Comparison of ENCODE assay signal across 14 cellular contexts in genomic region chr1:229218612-229219025, GRCh38. TPM values are rescaled to one million over a fixed set of nuclear protein-coding genes. Genes with fewer than 3 reads are reported as not detected.
DNase-seq lines count a peak whose midpoint lies in the region; ATAC-seq, FAIRE-seq and TF ChIP-seq lines count a peak whose summit lies in the region.
"Had no signal": no experiment of that assay in that cellular context is flagged by ENCODE, and none has a peak within 500 bp of the region (broad histone marks: within the 10 kb centered on the region; RNA-seq: fewer than 3 reads in every experiment).

No MANE protein-coding gene starts in this region.

- POLR2A ChIA-PET in A549 (lab: Yijun Ruan, JAX), result no interaction called here
- POLR2A ChIA-PET in HCT116 (lab: Charles Lee), result no interaction called here
- POLR2A ChIA-PET in K562 (lab: Yijun Ruan, JAX), result no interaction called here

- 39% methylated on average over 1 of the region's 1 CpG for WGBS in A549 (ENCODE audit: missing lambda C conversion rate)
- WGBS in K562 (ENCODE audit: insufficient coverage, low coverage, missing lambda C conversion rate), result 0% methylated on average over 1 of the region's 1 CpG
- 51% methylated on average over 1 of the region's 1 CpG for WGBS in prostate gland

- peak overlapping the region; percentile 67 for H2AFZ ChIP-seq in HCT116 (ENCODE audit: low read depth, low read length, poor library complexity, severe bottlenecking)
- H2AFZ ChIP-seq in K562 (ENCODE audit: low read depth, low read length), result no peak overlapping the region

- no TSS peak for BruUV-seq in HCT116 (replicated peaks; lab: Mats Ljungman, UMichigan)
- BruUV-seq in K562 (replicated peaks; lab: Mats Ljungman, UMichigan), result no TSS peak

- TF ChIP-seq POLR2A in A549 (IDR thresholded peaks at IDR 0.05; ENCODE audit: low read length) (no peak), HCT116 (IDR thresholded peaks at IDR 0.05; ENCODE audit: borderline replicate concordance, extremely low read depth, insufficient read depth, insufficient read length) (no peak), K562 (conservative IDR thresholded peaks at IDR 0.05) (no peak), prostate gland (IDR thresholded peaks at IDR 0.05) (no peak), uterus (IDR thresholded peaks at IDR 0.05) (no peak)

- in situ Hi-C loops in K562 (cut with MboI), result no loop called here

- H3K4me2 ChIP-seq in A549 (peak overlapping the region; percentile 19; the same call in 2 of the 3 replicates), HCT116 (ENCODE audit: low read length) (no peak overlapping the region), K562 (ENCODE audit: insufficient read depth, low read length) (no peak overlapping the region)

- DNase-seq in A549 (ENCODE audit: low read depth in 1 of 2, low spot score in 1 of 2) (no peak), HCT116 (ENCODE audit: low read depth, low spot score) (no peak), K562 (ENCODE audit: extremely low read depth in 1 of 4, low spot score in 3 of 4) (no peak), prostate gland (ENCODE audit: low spot score) (no peak), germinal center (ENCODE audit: low spot score) (no peak), uterus (no peak), left cardiac atrium (no peak)
- DNase-seq: CD8-positive, alpha-beta T cell; COR-L47; DND-41; GDM1; HCEC 1CT; IMR-90 had no signal

- H4K20me1 ChIP-seq in HCT116 (ENCODE audit: insufficient read depth) (no peaks in the 10 kb centered on the region), K562 (replicated peaks; ENCODE audit: control insufficient read depth, insufficient read depth, low read length) (0 out of 2 replicates have a peak, but pooled peaks cover 3% of the 10 kb centered on the region)

- H3K9ac ChIP-seq in HCT116 (ENCODE audit: low read length) (no peak overlapping the region), K562 (ENCODE audit: insufficient read depth in 1 of 2, low read depth in 2 of 2, low read length in 2 of 2) (no peak overlapping the region)

- H3K9me3 ChIP-seq in A549 (0 out of 3 replicates have a peak, but pooled peaks cover 4% of the 10 kb centered on the region), HCT116 (ENCODE audit: control insufficient read depth in 1 of 2, insufficient read depth in 1 of 2, low read depth in 1 of 2, low read length in 2 of 2) (no peaks in the 10 kb centered on the region), K562 (replicated peaks; ENCODE audit: control insufficient read depth, insufficient read depth, low read depth, low read length) (no peaks in the 10 kb centered on the region), prostate gland (no peaks in the 10 kb centered on the region), uterus (no peaks in the 10 kb centered on the region)

- CTCF ChIA-PET in A549 (lab: Yijun Ruan, JAX), result interaction anchor here (0.6 to 2.6 kb wide), 6 partner anchors 9 to 554 kb away, joined by 3 to 14 read pairs (median 4); no protein-coding TSS in a partner anchor
- CTCF ChIA-PET in HCT116 (lab: Charles Lee), result no interaction called here
- CTCF ChIA-PET in K562 (lab: Yijun Ruan, JAX; ENCODE audit: low intra/inter-chr PET ratio), result no interaction called here

- H3K4me1 ChIP-seq in A549 (peaks cover 44% of the 10 kb centered on the region), HCT116 (ENCODE audit: control insufficient read depth in 1 of 2, insufficient read depth in 2 of 2, low read length in 2 of 2) (peaks cover 23 to 27% of the 10 kb centered on the region in 2 experiments), K562 (replicated peaks in 1 of 2; ENCODE audit: control insufficient read depth in 2 of 2, insufficient read depth in 2 of 2, low read length in 2 of 2) (no peaks in the 10 kb centered on the region), prostate gland (replicated peaks) (peaks cover 6% of the 10 kb centered on the region), uterus (no peaks in the 10 kb centered on the region)

- TF ChIP-seq CTCF in A549 (IDR thresholded peaks at IDR 0.05) (no peak), HCT116 (IDR thresholded peaks at IDR 0.05 in 2 of 3, conservative IDR thresholded peaks at IDR 0.05 in 1 of 3; ENCODE audit: borderline replicate concordance in 1 of 3, insufficient read depth in 1 of 3, low read depth in 2 of 3, low read length in 2 of 3) (no peak), K562 (IDR thresholded peaks at IDR 0.05 in 2 of 3, conservative IDR thresholded peaks at IDR 0.05 in 1 of 3; ENCODE audit: insufficient read depth in 2 of 3, low read depth in 1 of 3, low read length in 3 of 3) (no peak), prostate gland (IDR thresholded peaks at IDR 0.05) (no peak), uterus (IDR thresholded peaks at IDR 0.05) (no peak)

- no peaks in the 10 kb centered on the region for H3K79me2 ChIP-seq in HCT116 (ENCODE audit: insufficient read depth, low read length)
- H3K79me2 ChIP-seq in K562 (ENCODE audit: control insufficient read depth, insufficient read depth, low read length), result no peaks in the 10 kb centered on the region

- no peak for ATAC-seq in A549
- ATAC-seq in HCT116, result no peak
- ATAC-seq in K562, result no peak
- no peak for ATAC-seq in left cardiac atrium
- ATAC-seq: CD8-positive, alpha-beta T cell had no signal

- H3K9me2 ChIP-seq in HCT116 (ENCODE audit: insufficient read depth), result no peaks in the 10 kb centered on the region

- RAD21 ChIA-PET in HCT116 (lab: Charles Lee; ENCODE audit: low non-redundant PET in 1 of 2, low total read pairs in 2 of 2, uncharacterized antibody in 2 of 2, unreplicated experiment in 2 of 2), result no interaction called here

- peak overlapping the region; percentile 29 to 36; a peak in 1 of 6 replicates for H3K27ac ChIP-seq in A549
- no peak overlapping the region for H3K27ac ChIP-seq in HCT116 (ENCODE audit: low read depth, low read length)
- no peak overlapping the region for H3K27ac ChIP-seq in K562 (ENCODE audit: extremely low read depth, low read depth, low read length)
- peak overlapping the region; percentile 27 to 50 for H3K27ac ChIP-seq in prostate gland
- H3K27ac ChIP-seq in uterus, result no peak overlapping the region

- no peak overlapping the region for H3K4me3 ChIP-seq in A549
- H3K4me3 ChIP-seq in HCT116 (replicated peaks in 1 of 2; ENCODE audit: low read depth in 1 of 2, low read length in 2 of 2), result no peak overlapping the region
- no peak overlapping the region for H3K4me3 ChIP-seq in K562
- no peak overlapping the region for H3K4me3 ChIP-seq in prostate gland
- H3K4me3 ChIP-seq in uterus, result no peak overlapping the region

- TF ChIP-seq RAD21 in A549 (conservative IDR thresholded peaks at IDR 0.05 in 1 of 2, IDR thresholded peaks at IDR 0.05 in 1 of 2), result no peak
- no peak for TF ChIP-seq RAD21 in HCT116 (IDR thresholded peaks at IDR 0.05; ENCODE audit: low read depth)
- TF ChIP-seq RAD21 in K562 (CRISPR knock-in tag; conservative IDR thresholded peaks at IDR 0.05 in 1 of 2, IDR thresholded peaks at IDR 0.05 in 1 of 2), result no peak

- no peaks in the 10 kb centered on the region for H3K36me3 ChIP-seq in HCT116 (ENCODE audit: control insufficient read depth in 1 of 2, insufficient read depth in 2 of 2, low read length in 2 of 2)
- H3K36me3 ChIP-seq in K562 (ENCODE audit: control insufficient read depth, insufficient read depth, low read length), result no peaks in the 10 kb centered on the region
- H3K36me3 ChIP-seq in prostate gland, result no peaks in the 10 kb centered on the region
- no peaks in the 10 kb centered on the region for H3K36me3 ChIP-seq in uterus

- no peaks in the 10 kb centered on the region for H3K9me1 ChIP-seq in K562 (ENCODE audit: control insufficient read depth, insufficient read depth, low read length)

- peak; percentile 90 for FAIRE-seq in A549 (lab: Jason Lieb, UNC)
- no peak for FAIRE-seq in K562 (lab: Jason Lieb, UNC)
- FAIRE-seq: GM12892 had no signal

- H3K27me3 ChIP-seq in HCT116 (ENCODE audit: insufficient read depth, low read length) (no peaks in the 10 kb centered on the region), K562 (ENCODE audit: control insufficient read depth in 2 of 2, insufficient read depth in 2 of 2, low read length in 2 of 2) (peaks cover 4 to 14% of the 10 kb centered on the region in 2 experiments), prostate gland (replicated peaks; ENCODE audit: insufficient read depth) (no peaks in the 10 kb centered on the region), uterus (no peaks in the 10 kb centered on the region)

- intact Hi-C loops in HCT116 (cut with micrococcal nuclease), result no loop called here
- intact Hi-C loops in K562 (cut with micrococcal nuclease), result no loop called here
- intact Hi-C loops in prostate gland (cut with DNase I), result no loop called here
- intact Hi-C loops in uterus (cut with DNase I; ENCODE audit: low total_unique reads), result no loop called here
- intact Hi-C loops in left cardiac atrium (cut with DNase I), result no loop called here

- no peak for TF ChIP-seq EP300 in A549 (IDR thresholded peaks at IDR 0.05)
- no peak for TF ChIP-seq EP300 in K562 (IDR thresholded peaks at IDR 0.05; ENCODE audit: low read length)

RNA-seq across cellular contexts. Expression of gene RAB4A, which starts 52.3 kb away (rescaled TPM):
- 20.6 and 38.4 TPM in 2 replicates for polyA plus RNA-seq in A549 (2011; rRNA removed)
- polyA plus RNA-seq in A549 (2012; cell fraction: cytosol; rRNA removed), result 20.2 and 22.2 TPM in 2 replicates
- polyA plus RNA-seq in A549 (2012; cell fraction: nucleus; rRNA removed), result 10.3 and 11.0 TPM in 2 replicates
- polyA plus RNA-seq in A549 (2017; fragmentation: RNase III; extraction: RNeasy Plus Mini Kit Qiagen cat#74134 plus additional on column Dnase treatment), result 31.0 to 31.7 TPM (median 31.5 TPM) in 3 replicates
- 5.3 and 6.3 TPM in 2 replicates for polyA minus RNA-seq in A549 (2011; rRNA and poly(A)+ RNA removed)
- 101 TPM for total RNA-seq in HCT116 (2021; ENCODE audit: unreplicated experiment)
- 46.0 and 57.7 TPM in 2 replicates for polyA plus RNA-seq in HCT116 (2012)
- 13.9 and 34.5 TPM in 2 replicates for total RNA-seq in K562 (2011; cell fraction: chromatin; rRNA removed; ENCODE audit: low replicate concordance)
- 7.4 and 7.8 TPM in 2 replicates for total RNA-seq in K562 (2011; cell fraction: nucleolus; rRNA removed)
- total RNA-seq in K562 (2011; cell fraction: nucleoplasm; rRNA removed), result 17.1 and 34.4 TPM in 2 replicates
- 33.4 and 58.5 TPM in 2 replicates for total RNA-seq in K562 (2014; rRNA removed)
- 23.9 and 28.3 TPM in 2 replicates for total RNA-seq in K562 (2014; rRNA removed; fragmentation: Illumina TruSeq; extraction: Trizol)
- 21.9 and 23.2 TPM in 2 replicates for total RNA-seq in K562 (2015; rRNA removed; fragmentation: Illumina TruSeq; extraction: Trizol)
- total RNA-seq in K562 (2021), result 61.0 and 68.3 TPM in 2 replicates
- polyA plus RNA-seq in K562 (2011; rRNA removed), result 33.8 and 35.1 TPM in 2 replicates
- polyA plus RNA-seq in K562 (2011; cell fraction: cytosol; rRNA removed), result 11.7 and 19.5 TPM in 2 replicates
- 13.1 and 14.0 TPM in 2 replicates for polyA plus RNA-seq in K562 (2011; cell fraction: nucleus; rRNA removed)
- polyA plus RNA-seq in K562 (2012), result 29.8 and 40.1 TPM in 2 replicates
- 20.9 and 26.7 TPM in 2 replicates for polyA plus RNA-seq in K562 (2014; fragmentation: Illumina TruSeq; extraction: Trizol)
- 1 to 10 TPM; 8.3 to 9.7 TPM for polyA plus RNA-seq in K562 (2014; fragmentation: Nextera tagmentation; extraction: Ambion mirVana)
- polyA plus RNA-seq in K562 (2014; rRNA removed), result 36.0 and 55.2 TPM in 2 replicates
- 13.8 and 18.0 TPM in 2 replicates for polyA minus RNA-seq in K562 (2011; rRNA and poly(A)+ RNA removed)
- polyA minus RNA-seq in K562 (2011; cell fraction: cytosol; rRNA and poly(A)+ RNA removed), result 7.9 and 8.5 TPM in 2 replicates
- 10.8 and 11.4 TPM in 2 replicates for polyA minus RNA-seq in K562 (2011; cell fraction: nucleus; rRNA and poly(A)+ RNA removed)
- total RNA-seq in prostate gland, result 100 to 1,000 TPM in 1 of 2 donors, 10 to 100 TPM in 1; 53.6 to 106 TPM
- total RNA-seq in uterus, result 10 to 100 TPM; 31.5 to 49.2 (median 39.9) TPM
- 100 to 1,000 TPM in 1 of 2 donors, 10 to 100 TPM in 1; 91.6 to 100 TPM for total RNA-seq in left cardiac atrium

Comparison
In these comparisons a context has a peak if more than half of its experiments do, and no peak if none do; other contexts are left out.
1. H3K27ac ChIP-seq: peak in A549 (2 of 2) and prostate gland (2 of 2); none in HCT116 (single experiment), K562 (single experiment) and uterus (0 of 2).